Comparison of ENCODE assay signal across 11 cellular contexts in genomic region chr9:91186311-91187101, GRCh38.
DNase-seq lines count a peak whose midpoint lies in the region; ATAC-seq and TF ChIP-seq lines count a peak whose summit lies in the region.
"Had no signal": no experiment of that assay in that cellular context is flagged by ENCODE, and none has a peak within 500 bp of the region (broad histone marks: within the 10 kb centered on the region; RNA-seq: fewer than 3 reads in every experiment).

No MANE protein-coding gene starts in this region.

- H3K27ac Mint-ChIP-seq in activated CD4-positive, alpha-beta T cell treated with anti-CD3 and anti-CD28 coated beads, Interleukin-2, amount 10 ng/mL, durations not matched to agents 24 days and 14 days = peak overlapping the region; percentile 86
- H3K27ac Mint-ChIP-seq in stimulated activated naive B cell treated with anti-CD40 and anti-IgM and Interleukin-4, amounts not matched to agents 10 μg/mL and 1 μg/mL and 100 μg/mL, for 72 hours = peak overlapping the region; percentile 54
- H3K27ac Mint-ChIP-seq in CD8-positive, alpha-beta T cell = no peak overlapping the region

- no peak for TF ChIP-seq RAD21 in SK-N-SH (IDR thresholded peaks at IDR 0.05; ENCODE audit: low read length)

- H3K79me2 ChIP-seq in SK-N-SH (ENCODE audit: insufficient read depth) = no peaks in the 10 kb centered on the region

- no peak overlapping the region for H3K4me3 ChIP-seq in SK-N-SH (ENCODE audit: low read depth in 2 of 2, low read length in 1 of 2)
- no peak overlapping the region for H3K4me3 ChIP-seq in CD8-positive, alpha-beta T cell (ENCODE audit: low read depth, low read length)
- H3K4me3 ChIP-seq: thyroid gland had no signal

- intact Hi-C loops in activated CD4-positive, alpha-beta T cell treated with anti-CD3 and anti-CD28 coated beads, Interleukin-2, amount 10 ng/mL, durations not matched to agents 24 days and 14 days (cut with micrococcal nuclease) = no loop called here
- intact Hi-C loops in CD8-positive, alpha-beta T cell (cut with DNase I, micrococcal nuclease) = no loop called here

- POLR2A ChIA-PET in SK-N-SH (lab: Yijun Ruan, JAX) = no interaction called here
- POLR2A ChIA-PET in CD8-positive, alpha-beta T cell (lab: Charles Lee) = interaction anchor here (1.3 kb wide), 1 partner anchor 12 kb away, joined by 3 read pairs; no protein-coding TSS in a partner anchor

- no peaks in the 10 kb centered on the region for H4K20me1 ChIP-seq in SK-N-SH (ENCODE audit: insufficient read depth)

- TF ChIP-seq POLR2A in erythroblast (IDR thresholded peaks at IDR 0.05; ENCODE audit: low read length) = no peak

- H3K36me3 ChIP-seq in SK-N-SH (replicated peaks in 1 of 2; ENCODE audit: control insufficient read depth in 1 of 2, insufficient read depth in 2 of 2, low read length in 1 of 2) = no peaks in the 10 kb centered on the region
- no peaks in the 10 kb centered on the region for H3K36me3 ChIP-seq in CD8-positive, alpha-beta T cell (ENCODE audit: insufficient read depth, low read length)
- H3K36me3 ChIP-seq: thyroid gland had no signal

- peak; percentile 44 to 46 for ATAC-seq in stimulated activated naive B cell treated with anti-CD40 and anti-IgM and Interleukin-4, amounts not matched to agents 10 μg/mL and 1 μg/mL and 100 μg/mL, for 72 hours (replicated peaks)
- no peak for ATAC-seq in HG03280 (IDR thresholded peaks at IDR 0.05; ENCODE audit: unreplicated experiment)
- no peak for ATAC-seq in CD8-positive, alpha-beta T cell

- H3K9me3 Mint-ChIP-seq in activated CD4-positive, alpha-beta T cell treated with anti-CD3 and anti-CD28 coated beads, Interleukin-2, amount 10 ng/mL, durations not matched to agents 24 days and 14 days = peaks cover 10% of the 10 kb centered on the region
- H3K9me3 Mint-ChIP-seq in stimulated activated naive B cell treated with anti-CD40 and anti-IgM and Interleukin-4, amounts not matched to agents 10 μg/mL and 1 μg/mL and 100 μg/mL, for 72 hours = peaks cover 6% of the 10 kb centered on the region in 2 donors
- H3K9me3 Mint-ChIP-seq in CD8-positive, alpha-beta T cell = peaks cover 2% of the 10 kb centered on the region

- H3K27me3 Mint-ChIP-seq in activated CD4-positive, alpha-beta T cell treated with anti-CD3 and anti-CD28 coated beads, Interleukin-2, amount 10 ng/mL, durations not matched to agents 24 days and 14 days = no peaks in the 10 kb centered on the region
- no peaks in the 10 kb centered on the region for H3K27me3 Mint-ChIP-seq in stimulated activated naive B cell treated with anti-CD40 and anti-IgM and Interleukin-4, amounts not matched to agents 10 μg/mL and 1 μg/mL and 100 μg/mL, for 72 hours
- H3K27me3 Mint-ChIP-seq in CD8-positive, alpha-beta T cell (ENCODE audit: low read depth) = no peaks in the 10 kb centered on the region

- DNase-seq in activated CD4-positive, alpha-beta T cell treated with anti-CD3 and anti-CD28 coated beads, Interleukin-2, amount 10 ng/mL, durations not matched to agents 24 days and 14 days = peak; percentile 71
- no peak for DNase-seq in activated CD4-positive, alpha-beta T cell treated with anti-CD3 and anti-CD28 coated beads, Interleukin-2, amount 50 U/mL, for 1 hour
- DNase-seq in SK-N-SH (no peak), erythroblast (lab: John Stamatoyannopoulos, UW) (peak; percentile 20 to 25), HT-29 (ENCODE audit: low spot score) (no peak)
- no peak for DNase-seq in stimulated activated naive B cell treated with anti-CD40 and anti-IgM and Interleukin-4, amounts not matched to agents 10 μg/mL and 1 μg/mL and 100 μg/mL, for 72 hours
- DNase-seq in CD8-positive, alpha-beta T cell = no peak
- DNase-seq: cortex of kidney, NCI-H1417, thyroid gland had no signal

- H3K27ac ChIP-seq in SK-N-SH (ENCODE audit: low read depth in 2 of 2, low read length in 1 of 2) = peak overlapping the region in 1 of 2 experiments; percentile 15; a peak in 1 of 4 replicates
- H3K27ac ChIP-seq in CD8-positive, alpha-beta T cell (ENCODE audit: low read depth, low read length) = no peak overlapping the region
- H3K27ac ChIP-seq: thyroid gland had no signal

- H3K9me2 ChIP-seq in SK-N-SH = no peaks in the 10 kb centered on the region

- H3K4me1 Mint-ChIP-seq in activated CD4-positive, alpha-beta T cell treated with anti-CD3 and anti-CD28 coated beads, Interleukin-2, amount 10 ng/mL, durations not matched to agents 24 days and 14 days = peaks cover 44% of the 10 kb centered on the region
- H3K4me1 Mint-ChIP-seq in stimulated activated naive B cell treated with anti-CD40 and anti-IgM and Interleukin-4, amounts not matched to agents 10 μg/mL and 1 μg/mL and 100 μg/mL, for 72 hours = peaks cover 32 to 48% of the 10 kb centered on the region in 2 donors
- peaks cover 6% of the 10 kb centered on the region for H3K4me1 Mint-ChIP-seq in CD8-positive, alpha-beta T cell (ENCODE audit: low read depth)

- H3K4me2 ChIP-seq in SK-N-SH = no peak overlapping the region

- peaks cover 13% of the 10 kb centered on the region for H3K36me3 Mint-ChIP-seq in activated CD4-positive, alpha-beta T cell treated with anti-CD3 and anti-CD28 coated beads, Interleukin-2, amount 10 ng/mL, durations not matched to agents 24 days and 14 days (ENCODE audit: low read depth)
- H3K36me3 Mint-ChIP-seq in stimulated activated naive B cell treated with anti-CD40 and anti-IgM and Interleukin-4, amounts not matched to agents 10 μg/mL and 1 μg/mL and 100 μg/mL, for 72 hours = peaks cover 5 to 11% of the 10 kb centered on the region in 2 donors
- H3K36me3 Mint-ChIP-seq in CD8-positive, alpha-beta T cell = no peaks in the 10 kb centered on the region

- H3F3A ChIP-seq in SK-N-SH (replicated peaks; ENCODE audit: insufficient read depth) = no peaks in the 10 kb centered on the region

- H3K9ac ChIP-seq in SK-N-SH = no peak overlapping the region

- CTCF ChIA-PET in SK-N-SH (lab: Yijun Ruan, JAX) = no interaction called here
- CTCF ChIA-PET in CD8-positive, alpha-beta T cell (lab: Charles Lee) = interaction anchor here (0.5 to 1.1 kb wide), 2 partner anchors 10 to 97 kb away, joined by 3 read pairs; no protein-coding TSS in a partner anchor

- H2AFZ ChIP-seq in SK-N-SH (ENCODE audit: low read depth) = 0 out of 2 replicates have a peak overlapping the region, but pooled peaks have one; percentile 36

- no peak for TF ChIP-seq CTCF in SK-N-SH (IDR thresholded peaks at IDR 0.05)
- TF ChIP-seq CTCF in CD8-positive, alpha-beta T cell (IDR thresholded peaks at IDR 0.05) = no peak

- H3K4me3 Mint-ChIP-seq in activated CD4-positive, alpha-beta T cell treated with anti-CD3 and anti-CD28 coated beads, Interleukin-2, amount 10 ng/mL, durations not matched to agents 24 days and 14 days = peak overlapping the region; percentile 43
- H3K4me3 Mint-ChIP-seq in stimulated activated naive B cell treated with anti-CD40 and anti-IgM and Interleukin-4, amounts not matched to agents 10 μg/mL and 1 μg/mL and 100 μg/mL, for 72 hours = no peak overlapping the region
- no peak overlapping the region for H3K4me3 Mint-ChIP-seq in CD8-positive, alpha-beta T cell

- WGBS in SK-N-SH (ENCODE audit: low lambda C conversion rate) = 77% methylated on average over 5 of the region's 8 CpGs

- TF ChIP-seq EP300 in SK-N-SH (IDR thresholded peaks at IDR 0.05; ENCODE audit: borderline replicate concordance in 1 of 2, low read depth in 1 of 2, low read length in 1 of 2) = no peak

- H3K4me1 ChIP-seq in SK-N-SH (ENCODE audit: control insufficient read depth in 1 of 2, insufficient read depth in 2 of 2, low read depth in 1 of 2, low read length in 1 of 2) = peaks cover 0 to 10% of the 10 kb centered on the region in 2 experiments; a peak in 1 of 4 replicates
- H3K4me1 ChIP-seq in CD8-positive, alpha-beta T cell (ENCODE audit: insufficient read depth, low read length) = no peaks in the 10 kb centered on the region

- H3K27me3 ChIP-seq in SK-N-SH (ENCODE audit: insufficient read depth) = no peaks in the 10 kb centered on the region
- no peaks in the 10 kb centered on the region for H3K27me3 ChIP-seq in CD8-positive, alpha-beta T cell (ENCODE audit: insufficient read depth, low read length)
- H3K27me3 ChIP-seq: thyroid gland had no signal

- H3K9me3 ChIP-seq in SK-N-SH = no peaks in the 10 kb centered on the region
- no peaks in the 10 kb centered on the region for H3K9me3 ChIP-seq in CD8-positive, alpha-beta T cell (ENCODE audit: low read length)
- H3K9me3 ChIP-seq: thyroid gland had no signal

TF ChIP-seq in SK-N-SH, 30 proteins besides CTCF, POLR2A, EP300 and RAD21 (continues in another document):
- TF ChIP-seq GABPA (IDR thresholded peaks at IDR 0.05; ENCODE audit: low read depth) (no peak), CHD2 (IDR thresholded peaks at IDR 0.05; ENCODE audit: low read length, partially characterized antibody) (no peak), FOXJ3 (CRISPR knock-in tag; IDR thresholded peaks at IDR 0.05) (no peak), ZBTB33 (IDR thresholded peaks at IDR 0.05; ENCODE audit: borderline replicate concordance, low read depth) (no peak)

Comparison
In these comparisons a context has a peak if more than half of its experiments do, and no peak if none do; other contexts are left out.
1. DNase-seq: peak in activated CD4-positive, alpha-beta T cell treated with anti-CD3 and anti-CD28 coated beads, Interleukin-2, amount 10 ng/mL, durations not matched to agents 24 days and 14 days (single experiment) and erythroblast (2 of 2); none in activated CD4-positive, alpha-beta T cell treated with anti-CD3 and anti-CD28 coated beads, Interleukin-2, amount 50 U/mL, for 1 hour (single experiment), SK-N-SH (single experiment), stimulated activated naive B cell treated with anti-CD40 and anti-IgM and Interleukin-4, amounts not matched to agents 10 μg/mL and 1 μg/mL and 100 μg/mL, for 72 hours (single experiment), CD8-positive, alpha-beta T cell (0 of 7) and HT-29 (single experiment).
2. ATAC-seq: peak in stimulated activated naive B cell treated with anti-CD40 and anti-IgM and Interleukin-4, amounts not matched to agents 10 μg/mL and 1 μg/mL and 100 μg/mL, for 72 hours (2 of 2); none in HG03280 (single experiment) and CD8-positive, alpha-beta T cell (single experiment).